ENCODE assay signal across 8 cellular contexts in genomic region chr17:77460514-77461046, GRCh38.
A peak's percentile ranks its signal among the peaks of the same experiment; 100 is the strongest.
DNase-seq lines count a peak whose midpoint lies in the region; ATAC-seq and TF ChIP-seq lines count a peak whose summit lies in the region.

No MANE protein-coding gene starts in this region.

- H3K4me3 ChIP-seq in DOHH2 (ENCODE audit: low read length) (peak overlapping the region; percentile 91), NB4 (ENCODE audit: low read depth, low read length) (peak overlapping the region; percentile 46)

- no peaks in the 10 kb centered on the region for H3K9me3 ChIP-seq in DOHH2 (ENCODE audit: control insufficient read depth, insufficient read depth, low read length)

- ATAC-seq in central memory CD8-positive, alpha-beta T cell (replicated peaks; ENCODE audit: extremely low read depth, poor library complexity, severe bottlenecking): no peak
- no peak for ATAC-seq in natural killer cell treated with Interleukin-12 subunit alpha and Interleukin-12 subunit beta and Interleukin-15 and Interleukin-18, amount 100 ng/mL, for 72 hours

- no peaks in the 10 kb centered on the region for H3K9me2 ChIP-seq in DOHH2 (replicated peaks; ENCODE audit: control insufficient read depth, low read length)

- H3K4me2 ChIP-seq in DOHH2 (ENCODE audit: low read length): peak overlapping the region; percentile 97

- no peaks in the 10 kb centered on the region for H4K20me1 ChIP-seq in DOHH2 (ENCODE audit: control insufficient read depth, insufficient read depth, low read depth, low read length)

- peaks cover 80% of the 10 kb centered on the region for H3K4me1 Mint-ChIP-seq in central memory CD8-positive, alpha-beta T cell
- peaks cover 62 to 71% of the 10 kb centered on the region in 2 donors for H3K4me1 Mint-ChIP-seq in natural killer cell treated with Interleukin-12 subunit alpha and Interleukin-12 subunit beta and Interleukin-15 and Interleukin-18, amount 100 ng/mL, for 72 hours (ENCODE audit: low read depth in 2 of 2)

- no peak for TF ChIP-seq POLR2A in NB4 (IDR thresholded peaks at IDR 0.05; ENCODE audit: extremely low read depth, insufficient read length)

- H3K36me3 Mint-ChIP-seq in central memory CD8-positive, alpha-beta T cell (ENCODE audit: insufficient read depth): peaks cover 38% of the 10 kb centered on the region
- H3K36me3 Mint-ChIP-seq in natural killer cell treated with Interleukin-12 subunit alpha and Interleukin-12 subunit beta and Interleukin-15 and Interleukin-18, amount 100 ng/mL, for 72 hours: peaks cover 4% of the 10 kb centered on the region

- TF ChIP-seq CTCF in DOHH2 (IDR thresholded peaks at IDR 0.05; ENCODE audit: low read depth, low read length, poor library complexity, severe bottlenecking): no peak
- TF ChIP-seq CTCF in NB4 (IDR thresholded peaks at IDR 0.05; ENCODE audit: low read depth, low read length): no peak

- peak overlapping the region; percentile 93 for H3K4me3 Mint-ChIP-seq in central memory CD8-positive, alpha-beta T cell
- peak overlapping the region; percentile 85 for H3K4me3 Mint-ChIP-seq in natural killer cell treated with Interleukin-12 subunit alpha and Interleukin-12 subunit beta and Interleukin-15 and Interleukin-18, amount 100 ng/mL, for 72 hours

- DNase-seq in NB4 (ENCODE audit: low read depth) (peak; percentile 86), HK-2 (ENCODE audit: unreplicated experiment) (no peak), NCI-H226 (no peak), NCI-H2227 treated with DMSO at 0.1 percent for 48 hours (lab: John Stamatoyannopoulos, UW) (no peak)
- no peak for DNase-seq in central memory CD8-positive, alpha-beta T cell (ENCODE audit: low spot score in 2 of 2)
- DNase-seq in natural killer cell treated with Interleukin-12 subunit alpha and Interleukin-12 subunit beta and Interleukin-15 and Interleukin-18, amount 100 ng/mL, for 72 hours (ENCODE audit: low spot score): no peak
- DNase-seq in stimulated activated CD4-positive, alpha-beta T cell treated with anti-CD3 and anti-CD28 coated beads, Interleukin-12 subunit alpha, Interleukin-12 subunit beta, amount 100 ng/mL, for 4 hours: no peak

- peaks cover 78% of the 10 kb centered on the region for H3K36me3 ChIP-seq in DOHH2 (ENCODE audit: control insufficient read depth, low read length)

- H3K9me3 Mint-ChIP-seq in central memory CD8-positive, alpha-beta T cell: no peaks in the 10 kb centered on the region
- no peaks in the 10 kb centered on the region for H3K9me3 Mint-ChIP-seq in natural killer cell treated with Interleukin-12 subunit alpha and Interleukin-12 subunit beta and Interleukin-15 and Interleukin-18, amount 100 ng/mL, for 72 hours

- no peaks in the 10 kb centered on the region for H3K27me3 Mint-ChIP-seq in central memory CD8-positive, alpha-beta T cell
- no peaks in the 10 kb centered on the region for H3K27me3 Mint-ChIP-seq in natural killer cell treated with Interleukin-12 subunit alpha and Interleukin-12 subunit beta and Interleukin-15 and Interleukin-18, amount 100 ng/mL, for 72 hours

- H3F3A ChIP-seq in DOHH2 (ENCODE audit: control insufficient read depth, insufficient read depth): peaks cover 81% of the 10 kb centered on the region

- H3K27ac Mint-ChIP-seq in central memory CD8-positive, alpha-beta T cell (ENCODE audit: low read depth): peak overlapping the region; percentile 96
- H3K27ac Mint-ChIP-seq in natural killer cell treated with Interleukin-12 subunit alpha and Interleukin-12 subunit beta and Interleukin-15 and Interleukin-18, amount 100 ng/mL, for 72 hours: peak overlapping the region; percentile 99

- H3K79me2 ChIP-seq in DOHH2 (ENCODE audit: control insufficient read depth, low read length): peaks cover 98% of the 10 kb centered on the region

- H3K4me1 ChIP-seq in DOHH2 (ENCODE audit: control insufficient read depth, low read length): peaks cover 100% of the 10 kb centered on the region

- H3K27ac ChIP-seq in DOHH2 (ENCODE audit: low read depth, low read length): peak overlapping the region; percentile 100

- no peaks in the 10 kb centered on the region for H3K27me3 ChIP-seq in DOHH2 (ENCODE audit: control insufficient read depth, low read length)
